In genomic region chr6:34316442-34317171, GRCh38 we compare ENCODE assay signal across 1 cellular context.
TF ChIP-seq lines count a peak whose summit lies in the region.

No MANE protein-coding gene starts in this region.

TF ChIP-seq in GM23338, 12 proteins besides CTCF, POLR2A, EP300 and RAD21 (continued from another document):
- no peak for TF ChIP-seq ZNF462 (CRISPR knock-in tag; IDR thresholded peaks at IDR 0.05)
- TF ChIP-seq JUNB (IDR thresholded peaks at IDR 0.05; ENCODE audit: unreplicated experiment), result no peak
- TF ChIP-seq NANOG (IDR thresholded peaks at IDR 0.05; ENCODE audit: borderline replicate concordance), result no peak
- TF ChIP-seq CREB1 (CRISPR knock-in tag; IDR thresholded peaks at IDR 0.05; ENCODE audit: low read depth), result no peak
